8 cellular contexts compared by ENCODE assay signal in the genomic region with DNA sequence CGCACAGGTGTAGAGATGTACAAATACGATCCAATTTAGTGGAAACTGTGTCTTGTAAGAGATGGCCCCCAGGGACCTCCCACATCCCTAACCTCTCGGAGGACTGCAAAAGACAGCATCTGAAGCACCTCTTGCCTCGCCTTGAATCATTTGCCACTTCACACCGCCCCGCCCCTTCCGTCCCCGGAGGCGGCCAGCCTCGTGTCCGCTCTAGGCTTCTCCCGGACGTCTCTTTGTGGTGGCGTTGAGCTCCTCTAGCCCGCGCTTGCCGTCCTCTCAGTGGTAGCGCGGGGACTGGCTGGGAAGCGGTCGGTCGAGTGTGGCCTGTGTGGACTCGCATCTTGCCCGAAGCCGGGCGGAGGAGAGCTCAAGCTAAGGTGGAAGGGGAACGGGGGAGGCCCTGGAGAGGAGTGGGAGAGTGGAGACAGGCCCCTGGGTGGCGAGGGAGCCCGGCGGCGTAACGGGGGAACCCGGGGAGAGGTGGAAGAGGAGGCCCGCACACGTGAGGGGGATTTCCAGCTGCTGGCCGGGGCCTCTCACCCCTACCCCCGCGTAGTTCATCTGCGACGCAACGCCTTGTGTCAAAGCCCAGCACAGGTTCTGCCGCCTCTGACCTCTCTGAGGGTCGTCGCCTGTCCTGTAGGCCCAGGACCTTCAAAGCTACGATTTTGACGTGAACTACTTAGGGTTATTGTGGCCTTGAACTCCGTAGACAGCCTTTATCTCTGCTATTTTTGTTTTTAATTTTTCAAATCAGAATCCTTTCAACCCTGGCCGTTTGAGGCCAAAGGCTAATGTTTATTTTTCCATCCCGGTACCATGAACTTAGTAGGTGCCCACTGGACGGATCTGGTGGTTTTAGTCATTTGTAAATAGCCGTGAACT. TPM values are rescaled to one million over a fixed set of nuclear protein-coding genes. Genes with fewer than 3 reads are reported as not detected.
A peak's percentile ranks its signal among the peaks of the same experiment; 100 is the strongest.
DNase-seq lines count a peak whose midpoint lies in the region; TF ChIP-seq lines count a peak whose summit lies in the region.

A gene (plus strand): TSS at position 279 of the 885 bp plus-strand sequence. CDS start 7,845 bp downstream, outside the sequence.

- peaks cover 5 to 14% of the 10 kb centered on the region in 2 experiments for H3K36me3 ChIP-seq in SK-N-SH (replicated peaks in 1 of 2; ENCODE audit: control insufficient read depth in 1 of 2, insufficient read depth in 2 of 2, low read length in 1 of 2)
- H3K36me3 ChIP-seq in suprapubic skin = no peaks in the 10 kb centered on the region

- TF ChIP-seq POLR2A in NB4 (IDR thresholded peaks at IDR 0.05; ENCODE audit: extremely low read depth, insufficient read length) = peak; percentile 75
- TF ChIP-seq POLR2A in suprapubic skin (IDR thresholded peaks at IDR 0.05) = peak; percentile 46 to 77

- 0 out of 2 replicates have a peak, but pooled peaks cover 5% of the 10 kb centered on the region for H3K36me3 Mint-ChIP-seq in HFFc6 (ENCODE audit: low read depth)

- H3K4me1 ChIP-seq in SK-N-SH (ENCODE audit: control insufficient read depth in 1 of 2, insufficient read depth in 2 of 2, low read depth in 1 of 2, low read length in 1 of 2) (peaks cover 12 to 25% of the 10 kb centered on the region in 2 experiments; a peak in 3 of 4 replicates), suprapubic skin (peaks cover 34% of the 10 kb centered on the region)

- H3F3A ChIP-seq in SK-N-SH (replicated peaks; ENCODE audit: insufficient read depth) = peaks cover 9% of the 10 kb centered on the region

- H2AFZ ChIP-seq in SK-N-SH (ENCODE audit: low read depth) = peak within 1 kb of the TSS; percentile 94

- H3K27me3 Mint-ChIP-seq in HFFc6 (ENCODE audit: insufficient read depth) = peaks cover 3% of the 10 kb centered on the region; the same call in 1 of the 2 replicates

- no peak for TF ChIP-seq RAD21 in SK-N-SH (IDR thresholded peaks at IDR 0.05; ENCODE audit: low read length)

- H3K79me2 ChIP-seq in SK-N-SH (ENCODE audit: insufficient read depth) = peaks cover 53% of the 10 kb centered on the region

- peak within 1 kb of the TSS; percentile 83 for H3K4me2 ChIP-seq in SK-N-SH

- TF ChIP-seq EP300 in SK-N-SH (IDR thresholded peaks at IDR 0.05; ENCODE audit: borderline replicate concordance in 1 of 2, low read depth in 1 of 2, low read length in 1 of 2) (peak in 1 of 2 experiments; percentile 64; a peak in 1 of 4 replicates), suprapubic skin (IDR thresholded peaks at IDR 0.05) (no peak)

- POLR2A ChIA-PET in SK-N-SH (lab: Yijun Ruan, JAX) = interaction anchor here (0.6 to 1.8 kb wide), 11 partner anchors 11 to 591 kb away, joined by 3 to 12 read pairs (median 4); a partner anchor contains a TSS

- H4K20me1 ChIP-seq in SK-N-SH (ENCODE audit: insufficient read depth) = no peaks in the 10 kb centered on the region

- peaks cover 40% of the 10 kb centered on the region for H3K4me1 Mint-ChIP-seq in HFFc6 (ENCODE audit: low read depth)

- H3K9ac ChIP-seq in SK-N-SH = peak within 1 kb of the TSS; percentile 93

- CTCF ChIA-PET in SK-N-SH (lab: Yijun Ruan, JAX) = interaction anchor here (0.5 to 2.0 kb wide), 7 partner anchors 8 to 595 kb away, joined by 3 to 10 read pairs (median 4); no protein-coding TSS in a partner anchor

- DNase-seq in GM04503 (ENCODE audit: low read depth) (peak; percentile 71), HFFc6 (peak; percentile 95), NB4 (ENCODE audit: low read depth) (peak; percentile 96), SK-N-SH (peak; percentile 89), germinal center (ENCODE audit: low spot score) (peak; percentile 81), nucleus accumbens (lab: John Stamatoyannopoulos, UW) (peak; percentile 54 to 96 (median 87)), suprapubic skin (ENCODE audit: low spot score in 2 of 2) (peak; percentile 93 to 94)
- DNase-seq in activated naive CD4-positive, alpha-beta T cell treated with anti-CD3 and anti-CD28 coated beads, Interleukin-2, amount 50 U/mL, for 16 hours = peak; percentile 90

- H3K27me3 ChIP-seq in SK-N-SH (ENCODE audit: insufficient read depth) (no peaks in the 10 kb centered on the region), suprapubic skin (peaks cover 2% of the 10 kb centered on the region)

- peak within 1 kb of the TSS; percentile 95 for H3K4me3 ChIP-seq in NB4 (ENCODE audit: low read depth, low read length)
- peak within 1 kb of the TSS; percentile 73 to 89 for H3K4me3 ChIP-seq in SK-N-SH (ENCODE audit: low read depth in 2 of 2, low read length in 1 of 2)
- H3K4me3 ChIP-seq in suprapubic skin = peak within 1 kb of the TSS; percentile 66

- H3K9me2 ChIP-seq in SK-N-SH = no peaks in the 10 kb centered on the region

- H3K27ac ChIP-seq in SK-N-SH (ENCODE audit: low read depth in 2 of 2, low read length in 1 of 2) = peak within 1 kb of the TSS; percentile 74 to 78
- H3K27ac ChIP-seq in suprapubic skin = peak within 1 kb of the TSS; percentile 85

- TF ChIP-seq CTCF in HFFc6 (IDR thresholded peaks at IDR 0.05) (no peak), NB4 (IDR thresholded peaks at IDR 0.05; ENCODE audit: low read depth, low read length) (no peak), SK-N-SH (IDR thresholded peaks at IDR 0.05) (no peak), suprapubic skin (IDR thresholded peaks at IDR 0.05) (no peak)

- H3K9me3 Mint-ChIP-seq in HFFc6 = no peaks in the 10 kb centered on the region

- WGBS in SK-N-SH (ENCODE audit: low lambda C conversion rate) = under 1% methylated on average over 38 of the region's 51 CpGs
- WGBS in suprapubic skin = under 1% methylated on average over 45 of the region's 51 CpGs

- H3K9me3 ChIP-seq in SK-N-SH = no peaks in the 10 kb centered on the region
- H3K9me3 ChIP-seq in suprapubic skin = no peaks in the 10 kb centered on the region

- H3K27ac Mint-ChIP-seq in HFFc6 = peak within 1 kb of the TSS; percentile 94

- peak within 1 kb of the TSS; percentile 97 for H3K4me3 Mint-ChIP-seq in HFFc6

TF ChIP-seq in SK-N-SH, 30 proteins besides CTCF, POLR2A, EP300 and RAD21 (continues in another document):
- TF ChIP-seq MEF2A (IDR thresholded peaks at IDR 0.05; ENCODE audit: borderline replicate concordance, low read depth) = no peak
- TF ChIP-seq, protein P1, sequence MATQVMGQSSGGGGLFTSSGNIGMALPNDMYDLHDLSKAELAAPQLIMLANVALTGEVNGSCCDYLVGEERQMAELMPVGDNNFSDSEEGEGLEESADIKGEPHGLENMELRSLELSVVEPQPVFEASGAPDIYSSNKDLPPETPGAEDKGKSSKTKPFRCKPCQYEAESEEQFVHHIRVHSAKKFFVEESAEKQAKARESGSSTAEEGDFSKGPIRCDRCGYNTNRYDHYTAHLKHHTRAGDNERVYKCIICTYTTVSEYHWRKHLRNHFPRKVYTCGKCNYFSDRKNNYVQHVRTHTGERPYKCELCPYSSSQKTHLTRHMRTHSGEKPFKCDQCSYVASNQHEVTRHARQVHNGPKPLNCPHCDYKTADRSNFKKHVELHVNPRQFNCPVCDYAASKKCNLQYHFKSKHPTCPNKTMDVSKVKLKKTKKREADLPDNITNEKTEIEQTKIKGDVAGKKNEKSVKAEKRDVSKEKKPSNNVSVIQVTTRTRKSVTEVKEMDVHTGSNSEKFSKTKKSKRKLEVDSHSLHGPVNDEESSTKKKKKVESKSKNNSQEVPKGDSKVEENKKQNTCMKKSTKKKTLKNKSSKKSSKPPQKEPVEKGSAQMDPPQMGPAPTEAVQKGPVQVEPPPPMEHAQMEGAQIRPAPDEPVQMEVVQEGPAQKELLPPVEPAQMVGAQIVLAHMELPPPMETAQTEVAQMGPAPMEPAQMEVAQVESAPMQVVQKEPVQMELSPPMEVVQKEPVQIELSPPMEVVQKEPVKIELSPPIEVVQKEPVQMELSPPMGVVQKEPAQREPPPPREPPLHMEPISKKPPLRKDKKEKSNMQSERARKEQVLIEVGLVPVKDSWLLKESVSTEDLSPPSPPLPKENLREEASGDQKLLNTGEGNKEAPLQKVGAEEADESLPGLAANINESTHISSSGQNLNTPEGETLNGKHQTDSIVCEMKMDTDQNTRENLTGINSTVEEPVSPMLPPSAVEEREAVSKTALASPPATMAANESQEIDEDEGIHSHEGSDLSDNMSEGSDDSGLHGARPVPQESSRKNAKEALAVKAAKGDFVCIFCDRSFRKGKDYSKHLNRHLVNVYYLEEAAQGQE (IDR thresholded peaks at IDR 0.05; ENCODE audit: low read depth, low read length) = peak; percentile 36; the same call in 1 of the 2 replicates
- peak; percentile 85; the same call in 1 of the 2 replicates for TF ChIP-seq SIN3A (IDR thresholded peaks at IDR 0.05; ENCODE audit: borderline replicate concordance, low read depth, low read length)
- no peak; the same call in 1 of the 2 replicates for TF ChIP-seq GATA2 (CRISPR knock-in tag; IDR thresholded peaks at IDR 0.05)
- no peak for TF ChIP-seq FOSL2 (IDR thresholded peaks at IDR 0.05; ENCODE audit: borderline replicate concordance, low read depth)
- TF ChIP-seq TCF12 (IDR thresholded peaks at IDR 0.05) = peak; percentile 37; the same call in 1 of the 2 replicates
- peak; percentile 87 for TF ChIP-seq CHD2 (IDR thresholded peaks at IDR 0.05; ENCODE audit: low read length, partially characterized antibody)
- TF ChIP-seq POLR2AphosphoS5 (IDR thresholded peaks at IDR 0.05; ENCODE audit: low read depth, low read length) = peak; percentile 98
- TF ChIP-seq, protein P2, sequence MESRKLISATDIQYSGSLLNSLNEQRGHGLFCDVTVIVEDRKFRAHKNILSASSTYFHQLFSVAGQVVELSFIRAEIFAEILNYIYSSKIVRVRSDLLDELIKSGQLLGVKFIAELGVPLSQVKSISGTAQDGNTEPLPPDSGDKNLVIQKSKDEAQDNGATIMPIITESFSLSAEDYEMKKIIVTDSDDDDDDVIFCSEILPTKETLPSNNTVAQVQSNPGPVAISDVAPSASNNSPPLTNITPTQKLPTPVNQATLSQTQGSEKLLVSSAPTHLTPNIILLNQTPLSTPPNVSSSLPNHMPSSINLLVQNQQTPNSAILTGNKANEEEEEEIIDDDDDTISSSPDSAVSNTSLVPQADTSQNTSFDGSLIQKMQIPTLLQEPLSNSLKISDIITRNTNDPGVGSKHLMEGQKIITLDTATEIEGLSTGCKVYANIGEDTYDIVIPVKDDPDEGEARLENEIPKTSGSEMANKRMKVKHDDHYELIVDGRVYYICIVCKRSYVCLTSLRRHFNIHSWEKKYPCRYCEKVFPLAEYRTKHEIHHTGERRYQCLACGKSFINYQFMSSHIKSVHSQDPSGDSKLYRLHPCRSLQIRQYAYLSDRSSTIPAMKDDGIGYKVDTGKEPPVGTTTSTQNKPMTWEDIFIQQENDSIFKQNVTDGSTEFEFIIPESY (IDR thresholded peaks at IDR 0.05; ENCODE audit: borderline replicate concordance, low read depth) = 0 out of 2 replicates have a peak, but pooled peaks have one; percentile 38

RNA-seq across cellular contexts. Expression of the gene that starts here (rescaled TPM):
- total RNA-seq in HFFc6 (2021; fragmentation: NEBNext Ultra II Directional; extraction: Animal tissue kit (Norgen Biotek cat#: 25700)) = 10 to 100 TPM; 16.5 to 23.6 (median 20.6) TPM
- polyA plus RNA-seq in SK-N-SH (2012; rRNA removed) = 7.0 and 11.2 TPM in 2 replicates
- 12.6 and 15.5 TPM in 2 replicates for polyA plus RNA-seq in SK-N-SH (2012; cell fraction: cytosol; rRNA removed)
- 4.7 and 12.3 TPM in 2 replicates for polyA plus RNA-seq in SK-N-SH (2012; cell fraction: nucleus; rRNA removed)
- 10 to 100 TPM; 15.1 to 31.5 (median 20.6) TPM for total RNA-seq in suprapubic skin

Comparison
In these comparisons a context has a peak if more than half of its experiments do, and no peak if none do; other contexts are left out.
1. Peak in every context shown above with its lines: DNase-seq, H3K4me3 ChIP-seq and H3K27ac ChIP-seq.